19 cellular contexts compared by ENCODE assay signal in genomic region chr4:185626798-185627197, GRCh38.
DNase-seq lines count a peak whose midpoint lies in the region; ATAC-seq and TF ChIP-seq lines count a peak whose summit lies in the region.
"Had no signal": no experiment of that assay in that cellular context is flagged by ENCODE, and none has a peak within 500 bp of the region (broad histone marks: within the 10 kb centered on the region; RNA-seq: fewer than 3 reads in every experiment).

No MANE protein-coding gene starts in this region.

- no peak for ATAC-seq in natural killer cell treated with Interleukin-12 subunit alpha and Interleukin-12 subunit beta and Interleukin-15 and Interleukin-18, amount 100 ng/mL, for 72 hours
- ATAC-seq in natural killer cell (no peak), left colon (no peak)
- ATAC-seq: A549; CD8-positive, alpha-beta T cell had no signal

- peak overlapping the region; percentile 38 for H3K27ac ChIP-seq in cardiac muscle cell
- H3K27ac ChIP-seq: 22Rv1; A549; BLaER1 treated with 17β-estradiol and CSF1 and Interleukin-3, amounts not matched to agents 10 nM and 100 nM; C4-2B had no signal

- H3K27me3 ChIP-seq in cardiac muscle cell: no peaks in the 10 kb centered on the region
- H3K27me3 ChIP-seq: BLaER1 treated with 17β-estradiol and CSF1 and Interleukin-3, amounts not matched to agents 10 nM and 100 nM had no signal

- DNase-seq in cardiac muscle cell (ENCODE audit: low read depth in 1 of 2, low spot score in 1 of 2) (no peak), cardiac septum (ENCODE audit: low spot score) (no peak), natural killer cell (no peak), neural crest cell (ENCODE audit: low read depth, low spot score) (no peak), left colon (no peak), medulla oblongata (ENCODE audit: extremely low spot score) (no peak)
- DNase-seq in natural killer cell treated with Interleukin-12 subunit alpha and Interleukin-12 subunit beta and Interleukin-15 and Interleukin-18, amount 100 ng/mL, for 72 hours (ENCODE audit: low spot score): peak; percentile 52
- DNase-seq: AML-193; Caco-2; Calu3; CD4-positive, alpha-beta T cell; CD8-positive, alpha-beta T cell; DMS79 treated with DMSO at 0.1 percent for 48 hours; GF-D8 had no signal

- intact Hi-C loops in cardiac septum (cut with DNase I): no loop called here
- intact Hi-C loops in natural killer cell (cut with micrococcal nuclease): no loop called here
- intact Hi-C loops in left colon (cut with DNase I, micrococcal nuclease): no loop called here

- H3K9me3 Mint-ChIP-seq in natural killer cell treated with Interleukin-12 subunit alpha and Interleukin-12 subunit beta and Interleukin-15 and Interleukin-18, amount 100 ng/mL, for 72 hours: no peaks in the 10 kb centered on the region
- H3K9me3 Mint-ChIP-seq in natural killer cell (no peaks in the 10 kb centered on the region), neural crest cell (peaks cover 6% of the 10 kb centered on the region)
- H3K9me3 Mint-ChIP-seq: CD4-positive, alpha-beta T cell; CD8-positive, alpha-beta T cell had no signal

- no peaks in the 10 kb centered on the region for H3K4me1 Mint-ChIP-seq in natural killer cell treated with Interleukin-12 subunit alpha and Interleukin-12 subunit beta and Interleukin-15 and Interleukin-18, amount 100 ng/mL, for 72 hours (ENCODE audit: low read depth in 2 of 2)
- H3K4me1 Mint-ChIP-seq in natural killer cell: no peaks in the 10 kb centered on the region
- H3K4me1 Mint-ChIP-seq in neural crest cell: no peaks in the 10 kb centered on the region
- H3K4me1 Mint-ChIP-seq: B cell had no signal

- peaks cover 87% of the 10 kb centered on the region for H3K36me3 ChIP-seq in cardiac muscle cell
- H3K36me3 ChIP-seq: BLaER1 treated with 17β-estradiol and CSF1 and Interleukin-3, amounts not matched to agents 10 nM and 100 nM had no signal

- no peaks in the 10 kb centered on the region for H3K4me1 ChIP-seq in cardiac muscle cell (ENCODE audit: low read depth)
- H3K4me1 ChIP-seq: A549; BLaER1 treated with 17β-estradiol and CSF1 and Interleukin-3, amounts not matched to agents 10 nM and 100 nM; Caco-2 had no signal

- peaks cover 4 to 7% of the 10 kb centered on the region in 2 donors for H3K27me3 Mint-ChIP-seq in natural killer cell treated with Interleukin-12 subunit alpha and Interleukin-12 subunit beta and Interleukin-15 and Interleukin-18, amount 100 ng/mL, for 72 hours
- H3K27me3 Mint-ChIP-seq in natural killer cell (ENCODE audit: low read depth in 2 of 2) (peaks cover 2 to 6% of the 10 kb centered on the region in 2 donors), neural crest cell (ENCODE audit: low read depth) (no peaks in the 10 kb centered on the region)

- H3K4me3 Mint-ChIP-seq in natural killer cell treated with Interleukin-12 subunit alpha and Interleukin-12 subunit beta and Interleukin-15 and Interleukin-18, amount 100 ng/mL, for 72 hours: no peak overlapping the region
- H3K4me3 Mint-ChIP-seq in natural killer cell (no peak overlapping the region), neural crest cell (no peak overlapping the region)
- H3K4me3 Mint-ChIP-seq: B cell; CD4-positive, alpha-beta T cell; CD8-positive, alpha-beta T cell had no signal

- no peak overlapping the region for H3K27ac Mint-ChIP-seq in natural killer cell treated with Interleukin-12 subunit alpha and Interleukin-12 subunit beta and Interleukin-15 and Interleukin-18, amount 100 ng/mL, for 72 hours
- H3K27ac Mint-ChIP-seq in natural killer cell: no peak overlapping the region
- peak overlapping the region; percentile 83 for H3K27ac Mint-ChIP-seq in neural crest cell (ENCODE audit: unreplicated experiment)
- H3K27ac Mint-ChIP-seq: B cell; CD4-positive, alpha-beta T cell; CD8-positive, alpha-beta T cell had no signal

- TF ChIP-seq CTCF in cardiac muscle cell (IDR thresholded peaks at IDR 0.05; ENCODE audit: low read depth, low read length): no peak
- TF ChIP-seq CTCF in natural killer cell (IDR thresholded peaks at IDR 0.05): no peak
- TF ChIP-seq CTCF in neural crest cell (conservative IDR thresholded peaks at IDR 0.05): no peak

- H3K36me3 Mint-ChIP-seq in natural killer cell treated with Interleukin-12 subunit alpha and Interleukin-12 subunit beta and Interleukin-15 and Interleukin-18, amount 100 ng/mL, for 72 hours: no peaks in the 10 kb centered on the region
- no peaks in the 10 kb centered on the region for H3K36me3 Mint-ChIP-seq in natural killer cell
- peaks cover 26% of the 10 kb centered on the region for H3K36me3 Mint-ChIP-seq in neural crest cell (ENCODE audit: low read depth)
- H3K36me3 Mint-ChIP-seq: CD8-positive, alpha-beta T cell had no signal

- no peaks in the 10 kb centered on the region for H3K9me3 ChIP-seq in cardiac muscle cell (ENCODE audit: low read depth)
- H3K9me3 ChIP-seq: A549, Caco-2 had no signal

- H3K4me3 ChIP-seq in cardiac muscle cell: no peak overlapping the region
- H3K4me3 ChIP-seq: A549; BLaER1 treated with 17β-estradiol and CSF1 and Interleukin-3, amounts not matched to agents 10 nM and 100 nM had no signal
